In genomic region chr17:2435181-2435741, GRCh38 we compare ENCODE assay signal across 10 cellular contexts. TPM values are rescaled to one million over a fixed set of nuclear protein-coding genes. Genes with fewer than 3 reads are reported as not detected.
DNase-seq lines count a peak whose midpoint lies in the region; ATAC-seq and TF ChIP-seq lines count a peak whose summit lies in the region.
"Had no signal": no experiment of that assay in that cellular context is flagged by ENCODE, and none has a peak within 500 bp of the region (broad histone marks: within the 10 kb centered on the region; RNA-seq: fewer than 3 reads in every experiment).

No MANE protein-coding gene starts in this region.

- H3K4me3 ChIP-seq in body of pancreas = no peak overlapping the region

- peaks cover 21% of the 10 kb centered on the region for H3K4me1 ChIP-seq in body of pancreas

- H3K9me3 ChIP-seq in body of pancreas = no peaks in the 10 kb centered on the region

- TF ChIP-seq POLR2A in body of pancreas (IDR thresholded peaks at IDR 0.05) = no peak

- H3K36me3 ChIP-seq in body of pancreas (replicated peaks in 1 of 2; ENCODE audit: insufficient read depth in 1 of 2, low read depth in 2 of 2) = peaks cover 0 to 3% of the 10 kb centered on the region in 2 donors

- intact Hi-C loops in body of pancreas (cut with DNase I) = no loop called here

- WGBS in body of pancreas, 2 donors = 46 to 52% methylated on average over 9 of the region's 9 CpGs

- peak overlapping the region in 3 of 4 donors; percentile 50 to 74 (median 73) for H3K27ac ChIP-seq in body of pancreas
- H3K27ac ChIP-seq: C4-2B had no signal

- peak; percentile 36 for DNase-seq in CD1c-positive myeloid dendritic cell (ENCODE audit: extremely low spot score)
- DNase-seq in NCI-H1694 treated with DMSO at 0.1 percent for 48 hours (lab: John Stamatoyannopoulos, UW) = peak; percentile 56
- DNase-seq in body of pancreas = peak in 1 of 4 donors; percentile 40
- DNase-seq in medulla oblongata (ENCODE audit: extremely low spot score) = peak; percentile 49
- DNase-seq in cortex of kidney (lab: John Stamatoyannopoulos, UW) = no peak
- DNase-seq in activated CD4-positive, alpha-beta T cell treated with anti-CD3 and anti-CD28 coated beads, Interleukin-2, amount 50 U/mL, for 48 hours = no peak

- TF ChIP-seq CTCF in body of pancreas (IDR thresholded peaks at IDR 0.05) = no peak

- no peaks in the 10 kb centered on the region for H3K27me3 ChIP-seq in body of pancreas

- ATAC-seq in body of pancreas (peak; percentile 4), HG03159 (IDR thresholded peaks at IDR 0.05; ENCODE audit: unreplicated experiment) (no peak), GM21576 (IDR thresholded peaks at IDR 0.05; ENCODE audit: unreplicated experiment) (no peak)
- ATAC-seq: Right ventricle myocardium inferior had no signal

RNA-seq across cellular contexts. Expression of gene MNT, which starts 34.4 kb away (rescaled TPM):
- 10 to 100 TPM in 1 of 2 donors, 1 to 10 TPM in 1; 5.4 to 12.2 TPM for total RNA-seq in body of pancreas

Comparison
In these comparisons a context has a peak if more than half of its experiments do, and no peak if none do; other contexts are left out.
1. DNase-seq: peak in CD1c-positive myeloid dendritic cell (single experiment), NCI-H1694 treated with DMSO at 0.1 percent for 48 hours (single experiment) and medulla oblongata (single experiment); none in cortex of kidney (single experiment) and activated CD4-positive, alpha-beta T cell treated with anti-CD3 and anti-CD28 coated beads, Interleukin-2, amount 50 U/mL, for 48 hours (0 of 2).